Comparison of ENCODE assay signal across 20 cellular contexts in genomic region chrX:19578956-19579355, GRCh38.
DNase-seq lines count a peak whose midpoint lies in the region; ATAC-seq and TF ChIP-seq lines count a peak whose summit lies in the region.
"Had no signal": no experiment of that assay in that cellular context is flagged by ENCODE, and none has a peak within 500 bp of the region (broad histone marks: within the 10 kb centered on the region; RNA-seq: fewer than 3 reads in every experiment).

No MANE protein-coding gene starts in this region.

- intact Hi-C loops in right cardiac atrium (cut with DNase I): no loop called here

- H3K27me3 ChIP-seq in right cardiac atrium (ENCODE audit: control insufficient read depth, insufficient read depth): no peaks in the 10 kb centered on the region
- no peaks in the 10 kb centered on the region for H3K27me3 ChIP-seq in smooth muscle cell (ENCODE audit: low read depth)
- H3K27me3 ChIP-seq: BLaER1 treated with 17β-estradiol and CSF1 and Interleukin-3, amounts not matched to agents 10 nM and 100 nM had no signal

- H3K27ac ChIP-seq in right cardiac atrium (ENCODE audit: low read length) (peak overlapping the region; percentile 85), smooth muscle cell (ENCODE audit: low read depth) (peak overlapping the region; percentile 70)
- H3K27ac ChIP-seq: BLaER1 treated with 17β-estradiol and CSF1 and Interleukin-3, amounts not matched to agents 10 nM and 100 nM had no signal

- peaks cover 15% of the 10 kb centered on the region for H3K36me3 Mint-ChIP-seq in activated naive CD8-positive, alpha-beta T cell treated with anti-CD3 and anti-CD28 coated beads for 36 hours
- peaks cover 22% of the 10 kb centered on the region for H3K36me3 Mint-ChIP-seq in activated naive CD8-positive, alpha-beta T cell treated with anti-CD3 and anti-CD28 coated beads, Interleukin-2, amount 50 U/mL, for 24 hours (ENCODE audit: low read depth)
- peaks cover 37% of the 10 kb centered on the region for H3K36me3 Mint-ChIP-seq in T-cell

- no peak for DNase-seq in activated naive CD8-positive, alpha-beta T cell treated with anti-CD3 and anti-CD28 coated beads for 36 hours
- no peak for DNase-seq in activated naive CD8-positive, alpha-beta T cell treated with anti-CD3 and anti-CD28 coated beads, Interleukin-2, amount 50 U/mL, for 24 hours
- DNase-seq in fibroblast of pulmonary artery (ENCODE audit: low read depth) (peak; percentile 18), right cardiac atrium (peak in 2 of 3 donors; percentile 40 to 50), smooth muscle cell (lab: John Stamatoyannopoulos, UW; ENCODE audit: unreplicated experiment) (no peak), T-cell (no peak), anterior cingulate cortex (lab: John Stamatoyannopoulos, UW) (no peak), SW480 (ENCODE audit: low spot score) (no peak)
- DNase-seq: 8988T; CD8-positive, alpha-beta memory T cell; DMS79; KG1; NCI-H1048; NCI-H1436 treated with DMSO at 0.1 percent for 48 hours; NCI-H2081; NCI-H510A; NCI-H774; RPMI8226 had no signal

- peak overlapping the region; percentile 69 for H3K27ac Mint-ChIP-seq in activated naive CD8-positive, alpha-beta T cell treated with anti-CD3 and anti-CD28 coated beads for 36 hours
- no peak overlapping the region for H3K27ac Mint-ChIP-seq in activated naive CD8-positive, alpha-beta T cell treated with anti-CD3 and anti-CD28 coated beads, Interleukin-2, amount 50 U/mL, for 24 hours
- no peak overlapping the region for H3K27ac Mint-ChIP-seq in T-cell

- H3K4me2 ChIP-seq in smooth muscle cell: no peak overlapping the region

- H3F3A ChIP-seq in smooth muscle cell (ENCODE audit: low read depth): no peaks in the 10 kb centered on the region

- no peaks in the 10 kb centered on the region for H3K9me3 Mint-ChIP-seq in activated naive CD8-positive, alpha-beta T cell treated with anti-CD3 and anti-CD28 coated beads for 36 hours
- no peaks in the 10 kb centered on the region for H3K9me3 Mint-ChIP-seq in activated naive CD8-positive, alpha-beta T cell treated with anti-CD3 and anti-CD28 coated beads, Interleukin-2, amount 50 U/mL, for 24 hours
- H3K9me3 Mint-ChIP-seq in T-cell: no peaks in the 10 kb centered on the region

- H3K79me2 ChIP-seq in smooth muscle cell (ENCODE audit: low read depth): no peaks in the 10 kb centered on the region

- no peak overlapping the region for H3K9ac ChIP-seq in smooth muscle cell (ENCODE audit: low read depth)
- H3K9ac ChIP-seq: BLaER1 treated with 17β-estradiol and CSF1 and Interleukin-3, amounts not matched to agents 10 nM and 100 nM had no signal

- CTCF ChIA-PET in T-cell (lab: Charles Lee): no interaction called here

- no peak overlapping the region for H2AFZ ChIP-seq in smooth muscle cell (ENCODE audit: low read depth)

- H3K4me3 Mint-ChIP-seq in activated naive CD8-positive, alpha-beta T cell treated with anti-CD3 and anti-CD28 coated beads for 36 hours: no peak overlapping the region
- H3K4me3 Mint-ChIP-seq in activated naive CD8-positive, alpha-beta T cell treated with anti-CD3 and anti-CD28 coated beads, Interleukin-2, amount 50 U/mL, for 24 hours: no peak overlapping the region
- no peak overlapping the region for H3K4me3 Mint-ChIP-seq in T-cell
- H3K4me3 Mint-ChIP-seq: CD8-positive, alpha-beta memory T cell had no signal

- no peak for TF ChIP-seq CTCF in fibroblast of pulmonary artery (IDR thresholded peaks at IDR 0.05; ENCODE audit: low read length, missing control alignments)
- no peak for TF ChIP-seq CTCF in smooth muscle cell (IDR thresholded peaks at IDR 0.05; ENCODE audit: borderline replicate concordance, insufficient read depth, poor library complexity, severe bottlenecking)

- no peaks in the 10 kb centered on the region for H3K9me3 ChIP-seq in right cardiac atrium (ENCODE audit: control insufficient read depth, low read length)
- no peaks in the 10 kb centered on the region for H3K9me3 ChIP-seq in smooth muscle cell (replicated peaks; ENCODE audit: low read depth)
- H3K9me3 ChIP-seq: BLaER1 treated with 17β-estradiol and CSF1 and Interleukin-3, amounts not matched to agents 10 nM and 100 nM had no signal

- WGBS in right cardiac atrium: 48% methylated on average over 5 of the region's 5 CpGs
- 65% methylated on average over 5 of the region's 5 CpGs for whole genome bisulfite sequencing in smooth muscle cell (ENCODE audit: low lambda C conversion rate)

- peaks cover 14% of the 10 kb centered on the region for H3K4me1 Mint-ChIP-seq in activated naive CD8-positive, alpha-beta T cell treated with anti-CD3 and anti-CD28 coated beads for 36 hours
- peaks cover 38% of the 10 kb centered on the region for H3K4me1 Mint-ChIP-seq in activated naive CD8-positive, alpha-beta T cell treated with anti-CD3 and anti-CD28 coated beads, Interleukin-2, amount 50 U/mL, for 24 hours
- peaks cover 3 to 18% (median 6%) of the 10 kb centered on the region in 3 donors for H3K4me1 Mint-ChIP-seq in T-cell

- POLR2A ChIA-PET in T-cell (lab: Charles Lee): no interaction called here

- H4K20me1 ChIP-seq in smooth muscle cell (ENCODE audit: low read depth): peaks cover 10% of the 10 kb centered on the region

- no peaks in the 10 kb centered on the region for H3K36me3 ChIP-seq in smooth muscle cell (ENCODE audit: low read depth)

- no peak for ATAC-seq in activated naive CD8-positive, alpha-beta T cell treated with anti-CD3 and anti-CD28 coated beads, Interleukin-2, amount 50 U/mL, for 24 hours
- peak; percentile 75 to 85 for ATAC-seq in right cardiac atrium
- ATAC-seq in T-cell (replicated peaks in 1 of 4): no peak
- ATAC-seq: HCT116 had no signal

- H3K4me1 ChIP-seq in right cardiac atrium (ENCODE audit: control insufficient read depth, insufficient read depth, low read length): peaks cover 7% of the 10 kb centered on the region
- H3K4me1 ChIP-seq in smooth muscle cell (ENCODE audit: low read depth): no peaks in the 10 kb centered on the region

- H3K27me3 Mint-ChIP-seq in activated naive CD8-positive, alpha-beta T cell treated with anti-CD3 and anti-CD28 coated beads for 36 hours: no peaks in the 10 kb centered on the region
- H3K27me3 Mint-ChIP-seq in activated naive CD8-positive, alpha-beta T cell treated with anti-CD3 and anti-CD28 coated beads, Interleukin-2, amount 50 U/mL, for 24 hours: no peaks in the 10 kb centered on the region
- H3K27me3 Mint-ChIP-seq in T-cell: no peaks in the 10 kb centered on the region

- H3K4me3 ChIP-seq in fibroblast of pulmonary artery (replicated peaks; ENCODE audit: low read depth, low read length) (no peak overlapping the region), right cardiac atrium (ENCODE audit: low read length) (no peak overlapping the region), smooth muscle cell (no peak overlapping the region)
- H3K4me3 ChIP-seq: BLaER1 treated with 17β-estradiol and CSF1 and Interleukin-3, amounts not matched to agents 10 nM and 100 nM had no signal

Comparison
In these comparisons a context has a peak if more than half of its experiments do, and no peak if none do; other contexts are left out.
1. DNase-seq: peak in fibroblast of pulmonary artery (single experiment) and right cardiac atrium (2 of 3); none in activated naive CD8-positive, alpha-beta T cell treated with anti-CD3 and anti-CD28 coated beads for 36 hours (single experiment), activated naive CD8-positive, alpha-beta T cell treated with anti-CD3 and anti-CD28 coated beads, Interleukin-2, amount 50 U/mL, for 24 hours (single experiment), smooth muscle cell (single experiment), T-cell (0 of 34), anterior cingulate cortex (0 of 58) and SW480 (single experiment).
2. ATAC-seq: peak in right cardiac atrium (2 of 2); none in activated naive CD8-positive, alpha-beta T cell treated with anti-CD3 and anti-CD28 coated beads, Interleukin-2, amount 50 U/mL, for 24 hours (single experiment) and T-cell (0 of 4).